28 cellular contexts compared by ENCODE assay signal in the genomic region with DNA sequence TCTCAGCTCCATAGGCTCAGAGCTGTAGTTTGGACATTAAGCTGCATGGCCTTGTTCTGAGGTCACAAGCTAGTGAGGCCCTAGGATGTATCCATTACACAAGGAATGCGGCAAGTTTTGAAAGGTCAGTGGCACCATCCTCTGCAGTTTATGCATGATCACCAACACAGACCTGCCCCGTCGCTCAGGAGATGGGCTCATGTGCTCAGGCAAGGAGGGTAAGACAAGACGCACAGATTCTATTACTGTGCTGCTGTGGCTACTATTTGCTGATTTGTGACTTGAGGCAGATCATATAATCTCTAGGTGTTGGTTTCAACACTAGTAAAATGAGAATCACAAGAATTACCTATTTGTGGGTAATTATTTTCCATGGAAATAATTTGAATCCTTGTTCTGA.
"Had no signal": no experiment of that assay in that cellular context is flagged by ENCODE, and none has a peak within 500 bp of the region (broad histone marks: within the 10 kb centered on the region; RNA-seq: fewer than 3 reads in every experiment).

No MANE protein-coding gene starts in this region.

- H3K27me3 ChIP-seq: colonic mucosa, esophagus squamous epithelium, gastroesophageal sphincter, heart left ventricle, hepatocyte, left lung had no signal

- H2AFZ ChIP-seq: hepatocyte had no signal

- FAIRE-seq: endometrium, kidney had no signal

- H3K27me3 Mint-ChIP-seq: dendritic cell treated with granulocyte-macrophage colony-stimulating factor and Interleukin-4, amounts not matched to agents 40 ng/mL and 50 ng/mL, for 4 days had no signal

- H3K4me1 ChIP-seq: colonic mucosa, esophagus squamous epithelium, gastroesophageal sphincter, heart left ventricle, left lung, lower lobe of right lung had no signal

- H3K4me3 Mint-ChIP-seq: dendritic cell treated with granulocyte-macrophage colony-stimulating factor and Interleukin-4, amounts not matched to agents 40 ng/mL and 50 ng/mL, for 4 days; effector memory CD8-positive, alpha-beta T cell; endodermal cell; immature natural killer cell; mesothelial cell of epicardium had no signal

- H3K4me1 Mint-ChIP-seq: immature natural killer cell, mesothelial cell of epicardium had no signal

- H3K27ac Mint-ChIP-seq: dendritic cell treated with granulocyte-macrophage colony-stimulating factor and Interleukin-4, amounts not matched to agents 40 ng/mL and 50 ng/mL, for 4 days; effector memory CD8-positive, alpha-beta T cell; endodermal cell; immature natural killer cell; mesothelial cell of epicardium had no signal

- H3K27ac ChIP-seq: colonic mucosa, epithelial cell of prostate, esophagus squamous epithelium, gastroesophageal sphincter, heart left ventricle, hepatocyte, left lung, lower lobe of right lung had no signal

- DNase-seq: colonic mucosa; cortex of kidney; effector CD8-positive, alpha-beta T cell; effector memory CD8-positive, alpha-beta T cell; endodermal cell; erythroblast; esophagus squamous epithelium; foreskin fibroblast; foreskin melanocyte; heart left ventricle; hypothalamus; immature natural killer cell; islet precursor cell; kidney; kidney glomerular epithelial cell; left colon; left lung; left ventricle myocardium superior; lower lobe of right lung; mesenchymal stem cell; mucosa of descending colon had no signal

- H3K79me2 ChIP-seq: hepatocyte had no signal

- ATAC-seq: effector memory CD8-positive, alpha-beta T cell; esophagus mucosa; gastroesophageal sphincter; heart left ventricle; left colon; left lung; left ventricle myocardium superior; lower lobe of right lung; mucosa of descending colon had no signal

- H3K9me3 ChIP-seq: colonic mucosa, esophagus squamous epithelium, gastroesophageal sphincter, heart left ventricle, left lung, lower lobe of right lung, mucosa of descending colon had no signal

- H3K4me3 ChIP-seq: colonic mucosa, esophagus squamous epithelium, gastroesophageal sphincter, heart left ventricle, hepatocyte, left lung, lower lobe of right lung, mucosa of descending colon had no signal

- H3K36me3 Mint-ChIP-seq: immature natural killer cell, mesothelial cell of epicardium had no signal

- H3K36me3 ChIP-seq: colonic mucosa, esophagus squamous epithelium, gastroesophageal sphincter, heart left ventricle, left lung, lower lobe of right lung had no signal

- H3K4me2 ChIP-seq: hepatocyte had no signal

- H3K9me3 Mint-ChIP-seq: dendritic cell treated with granulocyte-macrophage colony-stimulating factor and Interleukin-4, amounts not matched to agents 40 ng/mL and 50 ng/mL, for 4 days; effector memory CD8-positive, alpha-beta T cell; endodermal cell; immature natural killer cell; mesothelial cell of epicardium had no signal
